ENCODE assay signal across 9 cellular contexts in the genomic region with DNA sequence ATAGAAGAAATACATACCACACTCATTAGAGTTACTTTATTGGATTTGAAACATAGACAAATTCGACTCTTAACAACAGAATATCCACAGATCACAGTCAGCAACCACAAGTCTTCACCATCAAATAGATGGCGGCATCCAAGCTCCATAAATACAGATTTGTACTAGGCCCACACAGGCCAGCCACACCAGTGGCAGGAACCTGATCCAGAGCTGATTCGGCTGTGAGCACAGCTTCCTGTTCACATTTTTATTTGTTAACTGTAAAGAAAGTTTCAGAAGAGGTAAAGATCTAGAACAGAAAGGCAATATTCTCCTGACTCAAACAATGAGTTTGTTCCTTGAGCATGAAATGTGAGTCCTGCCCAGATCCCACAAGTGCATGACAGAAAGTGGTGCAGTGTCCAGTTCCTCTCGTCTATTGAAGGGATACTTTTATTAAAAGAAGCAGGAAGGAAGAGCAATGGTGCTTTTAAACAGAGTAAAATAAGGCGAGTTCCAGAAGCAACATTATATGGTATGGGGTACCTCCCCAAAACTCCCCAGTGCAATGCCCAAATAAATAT.
DNase-seq lines count a peak whose midpoint lies in the region; ATAC-seq and TF ChIP-seq lines count a peak whose summit lies in the region.
"Had no signal": no experiment of that assay in that cellular context is flagged by ENCODE, and none has a peak within 500 bp of the region (broad histone marks: within the 10 kb centered on the region; RNA-seq: fewer than 3 reads in every experiment).

No MANE protein-coding gene starts in this region.

- no peaks in the 10 kb centered on the region for H3K27me3 ChIP-seq in sigmoid colon
- H3K27me3 ChIP-seq: SJSA1 had no signal

- peak overlapping the region; percentile 46 for H3K27ac Mint-ChIP-seq in endothelial cell (ENCODE audit: unreplicated experiment)

- ATAC-seq in HG02759 (IDR thresholded peaks at IDR 0.05; ENCODE audit: unreplicated experiment), result no peak
- ATAC-seq: activated T-cell treated with anti-CD3 and anti-CD28 coated beads, Interleukin-2, amount 50 U/mL, for 4 hours had no signal

- POLR2A ChIA-PET in OCI-LY7 (lab: Charles Lee), result interaction anchor here (0.7 to 4.6 kb wide), 3 partner anchors 13 to 200 kb away, joined by 3 to 40 read pairs (median 3); no protein-coding TSS in a partner anchor

- H3K9me3 Mint-ChIP-seq in endothelial cell (ENCODE audit: unreplicated experiment), result no peaks in the 10 kb centered on the region

- H4K20me1 ChIP-seq in OCI-LY7 (ENCODE audit: insufficient read depth, low read length), result no peaks in the 10 kb centered on the region

- peak overlapping the region; percentile 2 for H3K4me3 Mint-ChIP-seq in endothelial cell (ENCODE audit: unreplicated experiment)
- H3K4me3 Mint-ChIP-seq: activated T-cell treated with anti-CD3 and anti-CD28 coated beads, Interleukin-2, amount 50 U/mL, for 4 hours had no signal

- 53 to 72% methylated on average over 5 of the region's 5 CpGs for WGBS in sigmoid colon, 2 donors

- H3K4me2 ChIP-seq in OCI-LY7 (ENCODE audit: low read length), result peak overlapping the region; percentile 89

- peaks cover 93% of the 10 kb centered on the region for H3K79me2 ChIP-seq in OCI-LY7 (ENCODE audit: insufficient read depth, low read depth, low read length)

- H3K4me1 ChIP-seq in OCI-LY7 (ENCODE audit: insufficient read depth, low read length, poor library complexity, severe bottlenecking), result peaks cover 82% of the 10 kb centered on the region
- peaks cover 0 to 42% (median 31%) of the 10 kb centered on the region in 4 donors for H3K4me1 ChIP-seq in sigmoid colon

- H3K9me2 ChIP-seq in OCI-LY7 (ENCODE audit: insufficient read depth, low read length), result no peaks in the 10 kb centered on the region

- intact Hi-C loops in OCI-LY7 (cut with micrococcal nuclease; ENCODE audit: unreplicated experiment), result loop anchor here (1.0 to 10.0 kb wide), 4 partner anchors 27 to 901 kb away; no protein-coding TSS in a partner anchor
- intact Hi-C loops in sigmoid colon (cut with DNase I), result no loop called here

- peaks cover 4% of the 10 kb centered on the region for H3K36me3 Mint-ChIP-seq in endothelial cell (ENCODE audit: low read depth, unreplicated experiment)

- no peak overlapping the region for H2AFZ ChIP-seq in OCI-LY7 (ENCODE audit: low read length)

- H3K27ac ChIP-seq in OCI-LY7 (ENCODE audit: low read depth, low read length, poor library complexity, severe bottlenecking), result peak overlapping the region; percentile 91
- H3K27ac ChIP-seq in sigmoid colon, result peak overlapping the region; percentile 2 to 86 (median 46)
- H3K27ac ChIP-seq: SJSA1 had no signal

- peaks cover 3% of the 10 kb centered on the region; the same call in 1 of the 2 replicates for H3K9me3 ChIP-seq in OCI-LY7 (ENCODE audit: low read length)
- no peaks in the 10 kb centered on the region for H3K9me3 ChIP-seq in sigmoid colon
- H3K9me3 ChIP-seq: SJSA1 had no signal

- CTCF ChIA-PET in OCI-LY7 (lab: Charles Lee; ENCODE audit: unreplicated experiment), result no interaction called here

- no peak for TF ChIP-seq EP300 in sigmoid colon (IDR thresholded peaks at IDR 0.05)

- BruUV-seq in OCI-LY7 (replicated peaks; lab: Mats Ljungman, UMichigan), result no TSS peak

- peaks cover 12% of the 10 kb centered on the region for H3K36me3 ChIP-seq in OCI-LY7 (ENCODE audit: insufficient read depth, low read length)
- peaks cover 0 to 8% (median 3%) of the 10 kb centered on the region in 4 donors for H3K36me3 ChIP-seq in sigmoid colon
- H3K36me3 ChIP-seq: SJSA1 had no signal

- H3K4me3 ChIP-seq in GM12865 (ENCODE audit: low read depth, low read length), result no peak overlapping the region
- peak overlapping the region; percentile 74 for H3K4me3 ChIP-seq in OCI-LY7 (ENCODE audit: low read depth, low read length, poor library complexity, severe bottlenecking)
- H3K4me3 ChIP-seq in sigmoid colon, result no peak overlapping the region
- H3K4me3 ChIP-seq: SJSA1 had no signal

- TF ChIP-seq POLR2A in sigmoid colon (IDR thresholded peaks at IDR 0.05), result no peak
- no peak for TF ChIP-seq POLR2A in erythroblast (IDR thresholded peaks at IDR 0.05; ENCODE audit: low read length)

- H3K27me3 Mint-ChIP-seq in endothelial cell (ENCODE audit: unreplicated experiment), result peaks cover 4% of the 10 kb centered on the region

- DNase-seq in GM12865 (ENCODE audit: low read depth), result peak; percentile 45
- no peak for DNase-seq in OCI-LY7 (ENCODE audit: low spot score)
- no peak for DNase-seq in endothelial cell (ENCODE audit: low spot score)
- DNase-seq in sigmoid colon, result no peak
- no peak for DNase-seq in erythroblast (lab: John Stamatoyannopoulos, UW)
- DNase-seq in SHP77 (lab: John Stamatoyannopoulos, UW), result no peak
- DNase-seq: activated T-cell treated with anti-CD3 and anti-CD28 coated beads, Interleukin-2, amount 50 U/mL, for 4 hours had no signal

- TF ChIP-seq CTCF in GM12865 (IDR thresholded peaks at IDR 0.05; ENCODE audit: insufficient read depth, low read depth, low read length, missing control alignments) (no peak), OCI-LY7 (conservative IDR thresholded peaks at IDR 0.05; ENCODE audit: low read length) (no peak), endothelial cell (IDR thresholded peaks at IDR 0.05; ENCODE audit: unreplicated experiment) (no peak), sigmoid colon (IDR thresholded peaks at IDR 0.05) (no peak)

- peaks cover 32% of the 10 kb centered on the region for H3K4me1 Mint-ChIP-seq in endothelial cell (ENCODE audit: unreplicated experiment)
